Comparison of ENCODE assay signal across 13 cellular contexts in genomic region chr11:76510060-76511047, GRCh38.
DNase-seq lines count a peak whose midpoint lies in the region; ATAC-seq and TF ChIP-seq lines count a peak whose summit lies in the region.
"Had no signal": no experiment of that assay in that cellular context is flagged by ENCODE, and none has a peak within 500 bp of the region (broad histone marks: within the 10 kb centered on the region; RNA-seq: fewer than 3 reads in every experiment).

No MANE protein-coding gene starts in this region.

- no peak overlapping the region for H3K4me3 ChIP-seq in H7 (ENCODE audit: insufficient read depth, low read depth, low read length)
- H3K4me3 ChIP-seq in astrocyte of the cerebellum (ENCODE audit: low read depth, low read length) = no peak overlapping the region
- H3K4me3 ChIP-seq: skin epidermis had no signal

- no peak for ATAC-seq in HG02970 (IDR thresholded peaks at IDR 0.05; ENCODE audit: low FRiP score, unreplicated experiment)

- in situ Hi-C loops in astrocyte of the cerebellum (cut with HindIII; ENCODE audit: low sequenced_read_pairs) = loop anchor here (25.0 kb wide), 2 partner anchors 173 to 273 kb away; no protein-coding TSS in a partner anchor

- TF ChIP-seq CTCF in astrocyte of the cerebellum (IDR thresholded peaks at IDR 0.05; ENCODE audit: low read depth, low read length, missing control alignments) = no peak

- intact Hi-C loops in cardiac septum (cut with DNase I) = loop anchor here (5.0 kb wide), 1 partner anchor 303 kb away; the partner anchor contains the start of gene WNT11

- DNase-seq in H7 (peak; percentile 53), astrocyte of the cerebellum (ENCODE audit: low read depth) (peak; percentile 85), iPS DF 4.7 (ENCODE audit: extremely low read depth, low spot score) (peak; percentile 25), smooth muscle cell of the brain vasculature (ENCODE audit: low read depth, low spot score) (peak; percentile 45), cardiac septum (ENCODE audit: low spot score) (no peak)
- DNase-seq in activated CD4-positive, alpha-beta T cell treated with anti-CD3 and anti-CD28 coated beads for 4 hours = no peak
- DNase-seq: activated CD4-positive, alpha-beta T cell treated with anti-CD3 and anti-CD28 coated beads, Interleukin-2, amount 10 ng/mL, durations not matched to agents 24 days and 14 days; activated T-cell treated with anti-CD3 and anti-CD28 coated beads, Interleukin-2, amount 50 U/mL, for 48 hours; amygdala; NCI-H1417 treated with DMSO at 0.1 percent for 48 hours; NCI-H510A had no signal

- H3K27me3 ChIP-seq in H7 (ENCODE audit: control insufficient read depth, insufficient read depth, low read length) = no peaks in the 10 kb centered on the region

- H3K36me3 ChIP-seq in H7 (replicated peaks; ENCODE audit: control insufficient read depth, insufficient read depth, low read length) = no peaks in the 10 kb centered on the region

Comparison
In these comparisons a context has a peak if more than half of its experiments do, and no peak if none do; other contexts are left out.
1. DNase-seq: peak in H7 (single experiment), astrocyte of the cerebellum (single experiment), iPS DF 4.7 (single experiment) and smooth muscle cell of the brain vasculature (single experiment); none in activated CD4-positive, alpha-beta T cell treated with anti-CD3 and anti-CD28 coated beads for 4 hours (0 of 2) and cardiac septum (single experiment).